ENCODE assay signal across 7 cellular contexts in the genomic region with DNA sequence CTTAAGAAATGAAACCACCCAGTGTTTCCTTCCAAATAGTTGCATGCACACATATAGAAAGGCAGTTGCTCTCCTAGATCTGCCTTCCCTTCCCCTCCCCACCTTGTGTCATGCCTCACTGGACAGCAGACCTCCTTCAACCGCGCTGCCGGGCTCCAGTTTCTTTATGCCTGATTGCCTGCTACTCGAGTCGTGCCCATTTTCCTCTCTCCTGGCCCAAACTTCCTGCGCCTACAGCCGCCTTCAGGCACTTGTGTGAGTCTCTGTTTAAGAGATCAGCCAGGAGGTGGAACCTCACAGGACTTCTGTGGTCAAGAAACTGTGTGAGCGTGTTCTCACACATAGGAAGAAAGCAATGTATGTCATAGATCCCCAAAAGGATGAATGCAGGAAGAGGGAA. TPM values are rescaled to one million over a fixed set of nuclear protein-coding genes. Genes with fewer than 3 reads are reported as not detected.
DNase-seq lines count a peak whose midpoint lies in the region; ATAC-seq and TF ChIP-seq lines count a peak whose summit lies in the region.

No MANE protein-coding gene starts in this region.

- H3K4me1 ChIP-seq in effector memory CD4-positive, alpha-beta T cell (ENCODE audit: control insufficient read depth, insufficient read depth, low read length, poor library complexity, severe bottlenecking) = peaks cover 6% of the 10 kb centered on the region

- ATAC-seq in HG02798 (IDR thresholded peaks at IDR 0.05; ENCODE audit: poor library complexity, unreplicated experiment) = no peak

- no peak for TF ChIP-seq CTCF in GM10266 (IDR thresholded peaks at IDR 0.05; ENCODE audit: control insufficient read depth, insufficient read depth, low read depth, missing control alignments)

- no peaks in the 10 kb centered on the region for H3K36me3 ChIP-seq in effector memory CD4-positive, alpha-beta T cell (ENCODE audit: control insufficient read depth, insufficient read depth, low read length)

- in situ Hi-C loops in KBM-7 (cut with MboI; ENCODE audit: low pct_unique_long_range_greater_than_20kb, low sequenced_read_pairs) = no loop called here

- DNase-seq in GM10266 (ENCODE audit: extremely low spot score) = peak; percentile 56
- DNase-seq in KBM-7 = peak; percentile 43
- no peak for DNase-seq in effector memory CD4-positive, alpha-beta T cell
- DNase-seq in renal cortical epithelial cell (ENCODE audit: low read depth) = peak; percentile 68
- DNase-seq in cortex of kidney (lab: John Stamatoyannopoulos, UW) = no peak
- no peak for DNase-seq in A172 (ENCODE audit: low spot score)

- peak overlapping the region; percentile 67 for H3K4me3 ChIP-seq in effector memory CD4-positive, alpha-beta T cell (ENCODE audit: insufficient read depth, low read depth, low read length, poor library complexity, severe bottlenecking)

- H3K9me3 ChIP-seq in effector memory CD4-positive, alpha-beta T cell (ENCODE audit: control insufficient read depth, low read length) = no peaks in the 10 kb centered on the region

- peaks cover 20% of the 10 kb centered on the region for H3K27me3 ChIP-seq in effector memory CD4-positive, alpha-beta T cell (replicated peaks; ENCODE audit: control insufficient read depth, insufficient read depth, low read length, poor library complexity, severe bottlenecking)

- no peak overlapping the region for H3K27ac ChIP-seq in effector memory CD4-positive, alpha-beta T cell (ENCODE audit: insufficient read depth, low read length, poor library complexity, severe bottlenecking)

RNA-seq across cellular contexts. Expression of gene FAM107A, which starts 8.8 kb away (rescaled TPM):
- total RNA-seq in renal cortical epithelial cell = 0.60 and 0.87 TPM in 2 replicates
- total RNA-seq in A172 (2014; rRNA removed; shearing (Covaris generic)) = not detected in 2 replicates

RNA-seq across cellular contexts. Expression of gene ACOX2, which starts 49.0 kb away (rescaled TPM):
- total RNA-seq in renal cortical epithelial cell = 0.75 TPM in 1 of 2 replicates, not detected in the other
- 2.2 and 5.4 TPM in 2 replicates for total RNA-seq in A172 (2014; rRNA removed; shearing (Covaris generic))

Comparison
In these comparisons a context has a peak if more than half of its experiments do, and no peak if none do; other contexts are left out.
1. DNase-seq: peak in GM10266 (single experiment), KBM-7 (single experiment) and renal cortical epithelial cell (single experiment); none in effector memory CD4-positive, alpha-beta T cell (0 of 3), cortex of kidney (single experiment) and A172 (single experiment).